ENCODE assay signal across 10 cellular contexts in the genomic region with DNA sequence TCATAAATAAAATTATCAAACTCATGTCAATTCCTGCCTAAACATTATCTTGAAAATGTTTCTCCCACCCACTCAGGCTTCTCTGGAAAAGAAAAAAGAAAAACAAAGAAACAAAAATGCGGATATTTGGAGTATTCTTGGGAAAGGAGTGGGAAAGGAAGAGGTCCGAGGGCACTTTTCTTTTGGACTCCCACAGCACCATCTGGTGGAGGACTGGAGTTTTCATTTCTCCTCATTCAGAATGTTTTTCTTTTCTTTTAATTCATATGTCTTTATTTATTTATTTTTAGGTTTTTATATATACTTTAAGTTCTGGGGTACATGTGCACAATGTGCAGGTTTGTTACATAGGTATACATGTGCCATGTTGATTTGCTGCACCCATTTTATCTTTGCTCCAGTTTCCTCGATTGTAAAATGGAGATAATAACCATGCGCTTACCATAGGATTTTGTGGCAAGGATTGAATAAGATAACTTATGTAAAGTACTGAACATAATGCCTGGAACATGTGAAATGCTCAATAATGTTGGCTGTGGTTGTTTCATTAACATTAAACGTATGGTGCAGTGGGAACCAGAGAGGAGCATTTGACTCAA. TPM values are rescaled to one million over a fixed set of nuclear protein-coding genes. Genes with fewer than 3 reads are reported as not detected.
A peak's percentile ranks its signal among the peaks of the same experiment; 100 is the strongest.
DNase-seq lines count a peak whose midpoint lies in the region; ATAC-seq and TF ChIP-seq lines count a peak whose summit lies in the region.
"Had no signal": no experiment of that assay in that cellular context is flagged by ENCODE, and none has a peak within 500 bp of the region (broad histone marks: within the 10 kb centered on the region; RNA-seq: fewer than 3 reads in every experiment).

No MANE protein-coding gene starts in this region.

- no peak overlapping the region for H3K27ac Mint-ChIP-seq in activated CD4-positive, alpha-beta T cell treated with anti-CD3 and anti-CD28 coated beads for 36 hours
- H3K27ac Mint-ChIP-seq in T-helper 2 cell treated with Interferon-gamma antibody and Interleukin-4, amounts not matched to agents 5 μg/mL and 100 μg/mL, for 36 hours, result no peak overlapping the region

- H3K4me3 Mint-ChIP-seq in activated CD4-positive, alpha-beta T cell treated with anti-CD3 and anti-CD28 coated beads for 36 hours, result no peak overlapping the region
- no peak overlapping the region for H3K4me3 Mint-ChIP-seq in T-helper 2 cell treated with Interferon-gamma antibody and Interleukin-4, amounts not matched to agents 5 μg/mL and 100 μg/mL, for 36 hours

- peak; percentile 64 for TF ChIP-seq CTCF in brain microvascular endothelial cell (IDR thresholded peaks at IDR 0.05; ENCODE audit: low read depth, low read length, missing control alignments)

- H3K9me3 Mint-ChIP-seq in activated CD4-positive, alpha-beta T cell treated with anti-CD3 and anti-CD28 coated beads for 36 hours (ENCODE audit: low read depth), result no peaks in the 10 kb centered on the region
- H3K9me3 Mint-ChIP-seq in T-helper 2 cell treated with Interferon-gamma antibody and Interleukin-4, amounts not matched to agents 5 μg/mL and 100 μg/mL, for 36 hours, result peaks cover 2% of the 10 kb centered on the region

- CTCF ChIA-PET in activated CD4-positive, alpha-beta T cell treated with anti-CD3 and anti-CD28 coated beads for 36 hours (lab: Charles Lee), result interaction anchor here (0.6 to 5.1 kb wide), 3 partner anchors 123 to 238 kb away, joined by 3 to 23 read pairs (median 3); no protein-coding TSS in a partner anchor

- in situ Hi-C loops in brain microvascular endothelial cell (cut with HindIII; ENCODE audit: low pct_ligation_motif_present, low sequenced_read_pairs), result no loop called here

- H3K36me3 ChIP-seq in brain microvascular endothelial cell (replicated peaks), result no peaks in the 10 kb centered on the region

- ATAC-seq in activated CD4-positive, alpha-beta T cell treated with anti-CD3 and anti-CD28 coated beads for 36 hours, result no peak
- ATAC-seq in HG03354 (IDR thresholded peaks at IDR 0.05; ENCODE audit: poor library complexity, severe bottlenecking, unreplicated experiment), result no peak

- no peaks in the 10 kb centered on the region for H3K36me3 Mint-ChIP-seq in activated CD4-positive, alpha-beta T cell treated with anti-CD3 and anti-CD28 coated beads for 36 hours (ENCODE audit: low read depth)
- H3K36me3 Mint-ChIP-seq in T-helper 2 cell treated with Interferon-gamma antibody and Interleukin-4, amounts not matched to agents 5 μg/mL and 100 μg/mL, for 36 hours (ENCODE audit: low read depth), result peaks cover 8% of the 10 kb centered on the region

- DNase-seq in CD1c-positive myeloid dendritic cell (ENCODE audit: extremely low spot score) (peak; percentile 13), HPDE6-E6E7 (ENCODE audit: extremely low spot score) (peak; percentile 11), brain microvascular endothelial cell (no peak), lung microvascular endothelial cell (ENCODE audit: low read depth in 2 of 2) (peak; percentile 38 to 53), NCI-H1930 (lab: John Stamatoyannopoulos, UW) (no peak)
- DNase-seq in activated CD4-positive, alpha-beta T cell treated with anti-CD3 and anti-CD28 coated beads for 36 hours, result no peak
- no peak for DNase-seq in T-helper 2 cell treated with Interferon-gamma antibody and Interleukin-4, amounts not matched to agents 5 μg/mL and 100 μg/mL, for 36 hours (ENCODE audit: low spot score)
- DNase-seq: cerebellar nuclear complex; stimulated activated CD4-positive, alpha-beta T cell treated with anti-CD3 and anti-CD28 coated beads, Interleukin-12 subunit alpha, Interleukin-12 subunit beta, amount 100 ng/mL, for 4 hours had no signal

- no peaks in the 10 kb centered on the region for H3K27me3 Mint-ChIP-seq in activated CD4-positive, alpha-beta T cell treated with anti-CD3 and anti-CD28 coated beads for 36 hours
- H3K27me3 Mint-ChIP-seq in T-helper 2 cell treated with Interferon-gamma antibody and Interleukin-4, amounts not matched to agents 5 μg/mL and 100 μg/mL, for 36 hours (ENCODE audit: low read depth), result no peaks in the 10 kb centered on the region

- no peaks in the 10 kb centered on the region for H3K27me3 ChIP-seq in brain microvascular endothelial cell (replicated peaks)

- POLR2A ChIA-PET in activated CD4-positive, alpha-beta T cell treated with anti-CD3 and anti-CD28 coated beads for 36 hours (lab: Charles Lee), result no interaction called here

- H3K4me1 Mint-ChIP-seq in activated CD4-positive, alpha-beta T cell treated with anti-CD3 and anti-CD28 coated beads for 36 hours, result no peaks in the 10 kb centered on the region
- H3K4me1 Mint-ChIP-seq in T-helper 2 cell treated with Interferon-gamma antibody and Interleukin-4, amounts not matched to agents 5 μg/mL and 100 μg/mL, for 36 hours (ENCODE audit: low read depth), result peaks cover 6% of the 10 kb centered on the region

- intact Hi-C loops in activated CD4-positive, alpha-beta T cell treated with anti-CD3 and anti-CD28 coated beads for 36 hours (cut with DNase I, micrococcal nuclease), result loop anchor here in 1 of 2 experiments (5.0 kb wide), 1 partner anchor 146 kb away; no protein-coding TSS in a partner anchor

- no peak overlapping the region for H3K27ac ChIP-seq in brain microvascular endothelial cell

- no peak overlapping the region for H3K4me3 ChIP-seq in brain microvascular endothelial cell (ENCODE audit: low read depth, low read length)

RNA-seq across cellular contexts. Expression of a gene that starts 8.0 kb away (rescaled TPM):
- under 0.01 TPM in 1 of 2 replicates, not detected in the other for total RNA-seq in lung microvascular endothelial cell
- total RNA-seq in activated CD4-positive, alpha-beta T cell treated with anti-CD3 and anti-CD28 coated beads for 36 hours, result under 1 TPM; 0.21 to 0.35 TPM

Comparison
In these comparisons a context has a peak if more than half of its experiments do, and no peak if none do; other contexts are left out.
1. DNase-seq: peak in CD1c-positive myeloid dendritic cell (single experiment), HPDE6-E6E7 (single experiment) and lung microvascular endothelial cell (2 of 2); none in brain microvascular endothelial cell (single experiment), activated CD4-positive, alpha-beta T cell treated with anti-CD3 and anti-CD28 coated beads for 36 hours (single experiment), T-helper 2 cell treated with Interferon-gamma antibody and Interleukin-4, amounts not matched to agents 5 μg/mL and 100 μg/mL, for 36 hours (single experiment) and NCI-H1930 (0 of 2).